17 cellular contexts compared by ENCODE assay signal in genomic region chr12:70393787-70394519, GRCh38. TPM values are rescaled to one million over a fixed set of nuclear protein-coding genes. Genes with fewer than 3 reads are reported as not detected.
DNase-seq lines count a peak whose midpoint lies in the region; ATAC-seq and TF ChIP-seq lines count a peak whose summit lies in the region.
"Had no signal": no experiment of that assay in that cellular context is flagged by ENCODE, and none has a peak within 500 bp of the region (broad histone marks: within the 10 kb centered on the region; RNA-seq: fewer than 3 reads in every experiment).

No MANE protein-coding gene starts in this region.

- no peak; the same call in 1 of the 3 replicates for ATAC-seq in SK-N-SH treated with all-trans-retinoic acid at 6 μM for 48 hours
- ATAC-seq: gastroesophageal sphincter; Panc1; stimulated activated memory B cell treated with anti-CD40 and anti-IgM and Interleukin-4, amounts not matched to agents 10 μg/mL and 1 μg/mL and 100 μg/mL, for 72 hours had no signal

- no peak overlapping the region for H3K4me3 ChIP-seq in fibroblast of pulmonary artery (replicated peaks; ENCODE audit: low read depth, low read length)
- H3K4me3 ChIP-seq: BLaER1 treated with 17β-estradiol and CSF1 and Interleukin-3, amounts not matched to agents 10 nM and 100 nM; gastroesophageal sphincter had no signal

- peak; percentile 39 for DNase-seq in GM04503 (ENCODE audit: low read depth)
- peak; percentile 61 for DNase-seq in fibroblast of pulmonary artery (ENCODE audit: low read depth)
- peak; percentile 35 for DNase-seq in renal cortical epithelial cell (ENCODE audit: low read depth)
- no peak for DNase-seq in activated effector memory CD4-positive, alpha-beta T cell treated with Interleukin-2 at 50 U/mL for 16 hours
- DNase-seq in mesenteric fat pad (ENCODE audit: low spot score) = no peak
- DNase-seq in NCI-H69 (lab: John Stamatoyannopoulos, UW) = no peak
- DNase-seq in stimulated activated CD4-positive, alpha-beta T cell treated with anti-CD3 and anti-CD28 coated beads, Interleukin-4, amount 100 ng/mL, for 1 hour = no peak
- DNase-seq: DND-41, Kasumi-1, NCI-H1694, NCI-H510A treated with DMSO at 0.1 percent for 48 hours, WERI-Rb-1 had no signal

- no peak for TF ChIP-seq CTCF in fibroblast of pulmonary artery (IDR thresholded peaks at IDR 0.05; ENCODE audit: low read length, missing control alignments)

TF ChIP-seq in SK-N-SH treated with all-trans-retinoic acid at 6 μM for 48 hours, 23 proteins besides CTCF, POLR2A, EP300 and RAD21:
- peak; percentile 41; the same call in 1 of the 2 replicates for TF ChIP-seq ISL1 (CRISPR knock-in tag; IDR thresholded peaks at IDR 0.05)
- TF ChIP-seq ZFP3 (CRISPR knock-in tag; IDR thresholded peaks at IDR 0.05) = peak; percentile 74
- TF ChIP-seq CSDC2 (CRISPR knock-in tag; IDR thresholded peaks at IDR 0.05) = no peak

RNA-seq across cellular contexts. Expression of gene KCNMB4, which starts 27.9 kb away (rescaled TPM):
- total RNA-seq in renal cortical epithelial cell (1.0 and 1.2 TPM in 2 replicates), mesenteric fat pad (1.2 TPM)

Comparison
In these comparisons a context has a peak if more than half of its experiments do, and no peak if none do; other contexts are left out.
1. DNase-seq: peak in GM04503 (single experiment), fibroblast of pulmonary artery (single experiment) and renal cortical epithelial cell (single experiment); none in activated effector memory CD4-positive, alpha-beta T cell treated with Interleukin-2 at 50 U/mL for 16 hours (single experiment), mesenteric fat pad (single experiment), NCI-H69 (single experiment) and stimulated activated CD4-positive, alpha-beta T cell treated with anti-CD3 and anti-CD28 coated beads, Interleukin-4, amount 100 ng/mL, for 1 hour (single experiment).